ENCODE assay signal across 27 cellular contexts in genomic region chr19:4852484-4852883, GRCh38. TPM values are rescaled to one million over a fixed set of nuclear protein-coding genes. Genes with fewer than 3 reads are reported as not detected.
"Had no signal": no experiment of that assay in that cellular context is flagged by ENCODE, and none has a peak within 500 bp of the region (broad histone marks: within the 10 kb centered on the region; RNA-seq: fewer than 3 reads in every experiment).

No MANE protein-coding gene starts in this region.

- DNase-seq: activated CD4-positive, alpha-beta T cell treated with anti-CD3 and anti-CD28 coated beads for 1 hour; activated CD4-positive, alpha-beta T cell treated with anti-CD3 and anti-CD28 coated beads, Interleukin-2, amount 50 U/mL, for 1 hour; activated CD8-positive, alpha-beta T cell treated with anti-CD3 and anti-CD28 coated beads, Interleukin-2, amount 10 ng/mL, durations not matched to agents 7 days and 5 days; activated naive CD4-positive, alpha-beta T cell treated with Interleukin-2 at 50 U/mL for 16 hours; activated naive CD8-positive, alpha-beta T cell treated with anti-CD3 and anti-CD28 coated beads for 36 hours; activated T-cell treated with anti-CD3 and anti-CD28 coated beads, Interleukin-2, amount 50 U/mL, for 24 hours; colonic mucosa; dorsolateral prefrontal cortex; effector memory CD8-positive, alpha-beta T cell; glutamatergic neuron; natural killer cell; stimulated activated CD4-positive, alpha-beta T cell treated with anti-CD3 and anti-CD28 coated beads, Interleukin-12 subunit alpha, Interleukin-12 subunit beta, amount 100 ng/mL, for 4 hours; stimulated activated CD4-positive, alpha-beta T cell treated with anti-CD3 and anti-CD28 coated beads, Interleukin-4, amount 100 ng/mL, for 4 hours; T-cell; thyroid gland; upper lobe of right lung; WERI-Rb-1 had no signal

- H3K9me3 ChIP-seq: colonic mucosa, esophagus muscularis mucosa, thyroid gland, upper lobe of right lung had no signal

- H3K27ac Mint-ChIP-seq: activated CD8-positive, alpha-beta T cell treated with anti-CD3 and anti-CD28 coated beads, Interleukin-2, amount 10 ng/mL, durations not matched to agents 7 days and 5 days; activated naive CD8-positive, alpha-beta T cell treated with anti-CD3 and anti-CD28 coated beads for 36 hours; activated T-cell treated with anti-CD3 and anti-CD28 coated beads, Interleukin-2, amount 50 U/mL, for 24 hours; effector memory CD8-positive, alpha-beta T cell; mesothelial cell of epicardium; natural killer cell; progenitor cell of endocrine pancreas; stimulated activated naive CD8-positive, alpha-beta T cell treated with anti-CD3 and anti-CD28 coated beads, Interleukin-15, Interleukin-2, amounts not matched to agents 100 ng/mL and 50 ng/mL, for 24 hours; T-cell; T-helper 2 cell treated with Interferon-gamma antibody and Interleukin-4, amounts not matched to agents 5 μg/mL and 100 μg/mL, for 36 hours had no signal

- H3K27me3 Mint-ChIP-seq: activated naive CD8-positive, alpha-beta T cell treated with anti-CD3 and anti-CD28 coated beads for 36 hours; activated T-cell treated with anti-CD3 and anti-CD28 coated beads, Interleukin-2, amount 50 U/mL, for 24 hours; effector memory CD8-positive, alpha-beta T cell; progenitor cell of endocrine pancreas; stimulated activated naive CD8-positive, alpha-beta T cell treated with anti-CD3 and anti-CD28 coated beads, Interleukin-15, Interleukin-2, amounts not matched to agents 100 ng/mL and 50 ng/mL, for 24 hours; T-cell had no signal

- H3K4me3 Mint-ChIP-seq: activated CD8-positive, alpha-beta T cell treated with anti-CD3 and anti-CD28 coated beads, Interleukin-2, amount 10 ng/mL, durations not matched to agents 7 days and 5 days; activated naive CD8-positive, alpha-beta T cell treated with anti-CD3 and anti-CD28 coated beads for 36 hours; activated T-cell treated with anti-CD3 and anti-CD28 coated beads, Interleukin-2, amount 50 U/mL, for 24 hours; effector memory CD8-positive, alpha-beta T cell; mesothelial cell of epicardium; natural killer cell; stimulated activated naive CD8-positive, alpha-beta T cell treated with anti-CD3 and anti-CD28 coated beads, Interleukin-15, Interleukin-2, amounts not matched to agents 100 ng/mL and 50 ng/mL, for 24 hours; T-cell; T-helper 2 cell treated with Interferon-gamma antibody and Interleukin-4, amounts not matched to agents 5 μg/mL and 100 μg/mL, for 36 hours had no signal

- H3K4me1 ChIP-seq: colonic mucosa, esophagus muscularis mucosa, upper lobe of right lung had no signal

- H3K4me1 Mint-ChIP-seq: mesothelial cell of epicardium had no signal

- ATAC-seq: activated CD8-positive, alpha-beta T cell treated with anti-CD3 and anti-CD28 coated beads, Interleukin-2, amount 10 ng/mL, durations not matched to agents 7 days and 5 days; effector memory CD8-positive, alpha-beta T cell had no signal

- H3K9me3 Mint-ChIP-seq: activated naive CD8-positive, alpha-beta T cell treated with anti-CD3 and anti-CD28 coated beads for 36 hours; activated T-cell treated with anti-CD3 and anti-CD28 coated beads, Interleukin-2, amount 50 U/mL, for 24 hours; effector memory CD8-positive, alpha-beta T cell; mesothelial cell of epicardium; natural killer cell; stimulated activated naive CD8-positive, alpha-beta T cell treated with anti-CD3 and anti-CD28 coated beads, Interleukin-15, Interleukin-2, amounts not matched to agents 100 ng/mL and 50 ng/mL, for 24 hours; T-cell; T-helper 2 cell treated with Interferon-gamma antibody and Interleukin-4, amounts not matched to agents 5 μg/mL and 100 μg/mL, for 36 hours had no signal

- H3K4me3 ChIP-seq: colonic mucosa, dorsolateral prefrontal cortex, esophagus muscularis mucosa, lung, thyroid gland, upper lobe of right lung had no signal

- H3K27ac ChIP-seq: colonic mucosa, esophagus muscularis mucosa, upper lobe of right lung, WERI-Rb-1 had no signal

- H3K27me3 ChIP-seq: colonic mucosa, dorsolateral prefrontal cortex, esophagus muscularis mucosa, thyroid gland, upper lobe of right lung had no signal

- H3K36me3 Mint-ChIP-seq: natural killer cell had no signal

RNA-seq across cellular contexts. Expression of gene ARRDC5, which starts 50.2 kb away (rescaled TPM):
- total RNA-seq: bronchial epithelial cell, endothelial cell of umbilical vein, frontal cortex, mesothelial cell of epicardium, osteocyte, progenitor cell of endocrine pancreas, thyroid gland, upper lobe of right lung had no signal
